14 cellular contexts compared by ENCODE assay signal in genomic region chr11:64792482-64792881, GRCh38.
"Had no signal": no experiment of that assay in that cellular context is flagged by ENCODE, and none has a peak within 500 bp of the region (broad histone marks: within the 10 kb centered on the region; RNA-seq: fewer than 3 reads in every experiment).

No MANE protein-coding gene starts in this region.

- H3K9me3 ChIP-seq: esophagus muscularis mucosa, mucosa of descending colon, SK-N-SH, thyroid gland, uterus had no signal

- H3K36me3 ChIP-seq: uterus had no signal

- H3K9ac ChIP-seq: SK-N-SH had no signal

- H3K4me2 ChIP-seq: SK-N-SH had no signal

- H3K27ac Mint-ChIP-seq: immature natural killer cell, nephron progenitor cell, WTC11 had no signal

- H3K4me3 ChIP-seq: dorsolateral prefrontal cortex, esophagus muscularis mucosa, mucosa of descending colon, thyroid gland, uterus had no signal

- H3K27me3 ChIP-seq: brain microvascular endothelial cell, dorsolateral prefrontal cortex, esophagus muscularis mucosa, thyroid gland, uterus had no signal

- H3K4me3 Mint-ChIP-seq: immature natural killer cell, nephron progenitor cell, WTC11 had no signal

- H3K4me1 ChIP-seq: thyroid gland, uterus had no signal

- DNase-seq: activated naive CD4-positive, alpha-beta T cell treated with anti-CD3 and anti-CD28 coated beads, Interleukin-2, amount 50 U/mL, for 16 hours; brain microvascular endothelial cell; immature natural killer cell; left colon; mammary epithelial cell; nephron progenitor cell; stimulated activated CD4-positive, alpha-beta T cell treated with anti-CD3 and anti-CD28 coated beads, Interleukin-4, amount 100 ng/mL, for 4 hours; thyroid gland; uterus had no signal

- H3K27ac ChIP-seq: brain microvascular endothelial cell, uterus had no signal

- ATAC-seq: left colon, mucosa of descending colon, WTC11 had no signal

- H3K4me1 Mint-ChIP-seq: WTC11 had no signal

- H3K9me3 Mint-ChIP-seq: immature natural killer cell, nephron progenitor cell, WTC11 had no signal

- H3K36me3 Mint-ChIP-seq: immature natural killer cell, WTC11 had no signal
